ENCODE assay signal across 8 cellular contexts in the genomic region with DNA sequence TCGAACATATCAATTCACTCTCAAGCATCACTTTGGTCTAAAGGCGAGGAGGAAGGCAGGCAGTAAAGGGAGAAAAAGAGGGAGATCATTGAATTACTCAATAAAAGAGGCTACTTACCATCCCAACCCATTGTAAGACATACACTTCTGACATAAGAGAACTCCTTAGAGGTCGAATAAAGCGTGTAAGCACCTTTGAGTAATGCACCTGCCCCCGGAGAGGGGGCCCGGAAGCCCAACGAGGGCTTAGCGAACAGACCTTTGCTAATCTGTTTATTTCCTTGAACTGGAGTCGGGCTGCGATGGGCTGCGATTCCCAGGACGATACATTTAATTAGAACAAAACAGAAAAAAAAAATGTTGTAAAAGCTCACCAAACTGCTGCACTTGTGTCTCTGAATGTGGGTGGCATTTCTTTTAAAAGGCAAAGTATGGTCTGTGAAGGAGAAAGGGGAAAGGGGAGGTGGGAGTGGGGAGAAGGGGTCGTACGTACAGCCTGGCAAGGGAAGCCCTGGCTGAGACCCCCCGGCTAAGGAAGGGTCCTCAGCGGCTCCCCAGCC. TPM values are rescaled to one million over a fixed set of nuclear protein-coding genes. Genes with fewer than 3 reads are reported as not detected.
DNase-seq lines count a peak whose midpoint lies in the region; ATAC-seq and TF ChIP-seq lines count a peak whose summit lies in the region.

No MANE protein-coding gene starts in this region.

- H2AFZ ChIP-seq in SK-N-SH (ENCODE audit: low read depth) = no peak overlapping the region

- CTCF ChIA-PET in SK-N-SH (lab: Yijun Ruan, JAX) = interaction anchor here (0.6 to 1.3 kb wide), 4 partner anchors 11 to 97 kb away, joined by 3 read pairs; no protein-coding TSS in a partner anchor
- CTCF ChIA-PET in WTC11 (lab: Charles Lee) = interaction anchor here (0.5 to 2.5 kb wide), 2 partner anchors 15 to 134 kb away, joined by 4 to 7 read pairs; no protein-coding TSS in a partner anchor

- H3K27me3 ChIP-seq in SK-N-SH (ENCODE audit: insufficient read depth) (no peaks in the 10 kb centered on the region), upper lobe of left lung (no peaks in the 10 kb centered on the region)

- peaks cover 23% of the 10 kb centered on the region for H3K36me3 Mint-ChIP-seq in WTC11
- peaks cover 3 to 18% of the 10 kb centered on the region in 2 donors for H3K36me3 Mint-ChIP-seq in naive B cell

- ATAC-seq in SK-N-SH treated with all-trans-retinoic acid at 6 μM for 48 hours = no peak
- no peak for ATAC-seq in WTC11
- ATAC-seq in naive B cell (ENCODE audit: low read depth in 2 of 2) = no peak
- ATAC-seq in upper lobe of left lung (ENCODE audit: low FRiP score in 2 of 2) = no peak

- TF ChIP-seq CTCF in SK-N-SH (IDR thresholded peaks at IDR 0.05) = no peak
- no peak for TF ChIP-seq CTCF in WTC11 (IDR thresholded peaks at IDR 0.05)
- TF ChIP-seq CTCF in coronary artery (IDR thresholded peaks at IDR 0.05) = no peak
- TF ChIP-seq CTCF in upper lobe of left lung (IDR thresholded peaks at IDR 0.05) = no peak

- 5% methylated on average over 14 of the region's 16 CpGs for WGBS in SK-N-SH (ENCODE audit: low lambda C conversion rate)
- 3 to 5% methylated on average over 16 of the region's 16 CpGs for WGBS in upper lobe of left lung, 2 donors

- POLR2A ChIA-PET in SK-N-SH (lab: Yijun Ruan, JAX) (no interaction called here), WTC11 (lab: Charles Lee) (interaction anchor here (0.7 kb wide), 1 partner anchor 13 kb away, joined by 3 read pairs; no protein-coding TSS in a partner anchor)

- peaks cover 40% of the 10 kb centered on the region for H3F3A ChIP-seq in SK-N-SH (replicated peaks; ENCODE audit: insufficient read depth)

- H3K36me3 ChIP-seq in SK-N-SH (replicated peaks in 1 of 2; ENCODE audit: control insufficient read depth in 1 of 2, insufficient read depth in 2 of 2, low read length in 1 of 2) = peaks cover 15 to 19% of the 10 kb centered on the region in 2 experiments
- no peaks in the 10 kb centered on the region for H3K36me3 ChIP-seq in upper lobe of left lung

- H3K4me3 Mint-ChIP-seq in WTC11 = peak overlapping the region; percentile 91
- peak overlapping the region; percentile 93 to 100 (median 97) for H3K4me3 Mint-ChIP-seq in naive B cell

- H3K4me3 ChIP-seq in SK-N-SH (ENCODE audit: low read depth in 2 of 2, low read length in 1 of 2) = peak overlapping the region; percentile 78 to 92
- H3K4me3 ChIP-seq in coronary artery = peak overlapping the region; percentile 87
- H3K4me3 ChIP-seq in upper lobe of left lung = peak overlapping the region; percentile 62 to 86 (median 74)

- peak overlapping the region; percentile 99 for H3K4me2 ChIP-seq in SK-N-SH

- H4K20me1 ChIP-seq in SK-N-SH (ENCODE audit: insufficient read depth) = no peaks in the 10 kb centered on the region

- no peaks in the 10 kb centered on the region for H3K9me2 ChIP-seq in SK-N-SH

- TF ChIP-seq POLR2A in upper lobe of left lung (IDR thresholded peaks at IDR 0.05) = peak in 1 of 4 donors; percentile 61

- peak overlapping the region; percentile 100 for H3K9ac ChIP-seq in SK-N-SH

- H3K9me3 ChIP-seq in SK-N-SH (no peaks in the 10 kb centered on the region), upper lobe of left lung (no peaks in the 10 kb centered on the region)

- peaks cover 42 to 49% of the 10 kb centered on the region in 2 experiments for H3K4me1 ChIP-seq in SK-N-SH (ENCODE audit: control insufficient read depth in 1 of 2, insufficient read depth in 2 of 2, low read depth in 1 of 2, low read length in 1 of 2)
- peaks cover 35 to 52% (median 40%) of the 10 kb centered on the region in 4 donors for H3K4me1 ChIP-seq in upper lobe of left lung

- H3K27me3 Mint-ChIP-seq in WTC11 (ENCODE audit: low read depth) = no peaks in the 10 kb centered on the region
- H3K27me3 Mint-ChIP-seq in naive B cell = no peaks in the 10 kb centered on the region

- H3K9me3 Mint-ChIP-seq in WTC11 = no peaks in the 10 kb centered on the region
- H3K9me3 Mint-ChIP-seq in naive B cell = peaks cover 0 to 3% (median 0%) of the 10 kb centered on the region in 7 donors

- H3K4me1 Mint-ChIP-seq in WTC11 (peaks cover 53% of the 10 kb centered on the region), naive B cell (peaks cover 50 to 65% (median 65%) of the 10 kb centered on the region in 3 donors)

- DNase-seq in SK-N-SH (no peak), WTC11 (ENCODE audit: low spot score) (no peak), coronary artery (ENCODE audit: low spot score) (no peak), naive B cell (no peak), upper lobe of left lung (peak in 1 of 2 donors; percentile 54), Kasumi-1 (lab: John Stamatoyannopoulos, UW) (no peak), ACHN (no peak)

- H3K27ac Mint-ChIP-seq in WTC11 (peak overlapping the region; percentile 99), naive B cell (peak overlapping the region; percentile 94 to 100 (median 98))

- peaks cover 67% of the 10 kb centered on the region for H3K79me2 ChIP-seq in SK-N-SH (ENCODE audit: insufficient read depth)

- no peak for TF ChIP-seq RAD21 in SK-N-SH (IDR thresholded peaks at IDR 0.05; ENCODE audit: low read length)

- H3K27ac ChIP-seq in SK-N-SH (ENCODE audit: low read depth in 2 of 2, low read length in 1 of 2) (peak overlapping the region; percentile 99 to 100), coronary artery (peak overlapping the region; percentile 99 to 100), upper lobe of left lung (peak overlapping the region; percentile 98 to 100 (median 100))

- in situ Hi-C loops in ACHN (cut with HindIII; ENCODE audit: low pct_ligation_motif_present, low pct_unique_long_range_greater_than_20kb, low sequenced_read_pairs) = no loop called here

- TF ChIP-seq EP300 in SK-N-SH (IDR thresholded peaks at IDR 0.05; ENCODE audit: borderline replicate concordance in 1 of 2, low read depth in 1 of 2, low read length in 1 of 2) (no peak), upper lobe of left lung (IDR thresholded peaks at IDR 0.05) (no peak)

TF ChIP-seq in SK-N-SH, 30 proteins besides CTCF, POLR2A, EP300 and RAD21 (continues in another document):
- no peak for TF ChIP-seq NFIC (IDR thresholded peaks at IDR 0.05; ENCODE audit: borderline replicate concordance)
- no peak for TF ChIP-seq TEAD4 (IDR thresholded peaks at IDR 0.05; ENCODE audit: borderline replicate concordance, insufficient read depth)
- no peak for TF ChIP-seq ELF1 (IDR thresholded peaks at IDR 0.05)
- no peak for TF ChIP-seq NRF1 (IDR thresholded peaks at IDR 0.05; ENCODE audit: low read depth, low read length)
- TF ChIP-seq TAF1 (IDR thresholded peaks at IDR 0.05; ENCODE audit: borderline replicate concordance, low read depth, low read length) = peak; percentile 16; the same call in 1 of the 2 replicates
- no peak for TF ChIP-seq FOSL2 (IDR thresholded peaks at IDR 0.05; ENCODE audit: borderline replicate concordance, low read depth)

TF ChIP-seq in SK-N-SH treated with all-trans-retinoic acid at 6 μM for 48 hours, 23 proteins besides CTCF, POLR2A, EP300 and RAD21 (continues in another document):
- TF ChIP-seq ZC3H10 (CRISPR knock-in tag; IDR thresholded peaks at IDR 0.05) = no peak
- no peak for TF ChIP-seq TCF4 (CRISPR knock-in tag; IDR thresholded peaks at IDR 0.05; ENCODE audit: borderline replicate concordance)
- TF ChIP-seq ZNF8 (CRISPR knock-in tag; IDR thresholded peaks at IDR 0.05) = no peak
- TF ChIP-seq BACH2 (CRISPR knock-in tag; IDR thresholded peaks at IDR 0.05; ENCODE audit: borderline replicate concordance) = no peak
- no peak for TF ChIP-seq SNAI2 (CRISPR knock-in tag; IDR thresholded peaks at IDR 0.05)
- TF ChIP-seq ZFP30 (CRISPR knock-in tag; IDR thresholded peaks at IDR 0.05) = no peak
- no peak for TF ChIP-seq ZNF70 (CRISPR knock-in tag; IDR thresholded peaks at IDR 0.05)
- TF ChIP-seq ARNTL (CRISPR knock-in tag; IDR thresholded peaks at IDR 0.05; ENCODE audit: borderline replicate concordance, low read depth) = no peak
- no peak for TF ChIP-seq GLIS3 (CRISPR knock-in tag; IDR thresholded peaks at IDR 0.05)
- TF ChIP-seq ISL1 (CRISPR knock-in tag; IDR thresholded peaks at IDR 0.05) = no peak

TF ChIP-seq in WTC11, 78 proteins besides CTCF, POLR2A, EP300 and RAD21 (continues in another document):
- no peak for TF ChIP-seq FOXK1 (CRISPR knock-in tag; IDR thresholded peaks at IDR 0.05)
- TF ChIP-seq SMAD4 (CRISPR knock-in tag; IDR thresholded peaks at IDR 0.05) = no peak
- TF ChIP-seq FOXP1 (CRISPR knock-in tag; IDR thresholded peaks at IDR 0.05; ENCODE audit: borderline replicate concordance) = no peak
- TF ChIP-seq, protein P1, sequence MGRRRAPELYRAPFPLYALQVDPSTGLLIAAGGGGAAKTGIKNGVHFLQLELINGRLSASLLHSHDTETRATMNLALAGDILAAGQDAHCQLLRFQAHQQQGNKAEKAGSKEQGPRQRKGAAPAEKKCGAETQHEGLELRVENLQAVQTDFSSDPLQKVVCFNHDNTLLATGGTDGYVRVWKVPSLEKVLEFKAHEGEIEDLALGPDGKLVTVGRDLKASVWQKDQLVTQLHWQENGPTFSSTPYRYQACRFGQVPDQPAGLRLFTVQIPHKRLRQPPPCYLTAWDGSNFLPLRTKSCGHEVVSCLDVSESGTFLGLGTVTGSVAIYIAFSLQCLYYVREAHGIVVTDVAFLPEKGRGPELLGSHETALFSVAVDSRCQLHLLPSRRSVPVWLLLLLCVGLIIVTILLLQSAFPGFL (CRISPR knock-in tag; IDR thresholded peaks at IDR 0.05; ENCODE audit: borderline replicate concordance) = no peak
- no peak for TF ChIP-seq JAZF1 (CRISPR knock-in tag; IDR thresholded peaks at IDR 0.05)
- no peak for TF ChIP-seq CREB1 (CRISPR knock-in tag; IDR thresholded peaks at IDR 0.05)

RNA-seq across cellular contexts. Expression of a gene that starts 3.0 kb away (rescaled TPM):
- polyA plus RNA-seq in SK-N-SH (2012; rRNA removed) = 3.9 and 7.6 TPM in 2 replicates
- polyA plus RNA-seq in SK-N-SH (2012; cell fraction: cytosol; rRNA removed) = 4.6 and 5.7 TPM in 2 replicates
- 14.8 and 20.3 TPM in 2 replicates for polyA plus RNA-seq in SK-N-SH (2012; cell fraction: nucleus; rRNA removed)
- total RNA-seq in WTC11 (2021) = 67.2 to 75.5 TPM (median 73.2 TPM) in 3 replicates
- polyA plus RNA-seq in naive B cell (ENCODE audit: low read depth in 6 of 6) = 1 to 10 TPM in 5 of 6 donors, under 1 TPM in 1; 0.46 to 2.6 (median 1.6) TPM
- total RNA-seq in upper lobe of left lung = 10 to 100 TPM; 28.6 to 57.6 (median 44.1) TPM

RNA-seq across cellular contexts. Expression of a gene that starts 20.0 kb away (rescaled TPM):
- polyA plus RNA-seq in SK-N-SH (2012; rRNA removed) (123 and 126 TPM in 2 replicates), naive B cell (ENCODE audit: low read depth in 6 of 6) (10 to 100 TPM; 74.7 to 97.1 (median 78.9) TPM)
- polyA plus RNA-seq in SK-N-SH (2012; cell fraction: cytosol; rRNA removed) = 137 and 140 TPM in 2 replicates
- polyA plus RNA-seq in SK-N-SH (2012; cell fraction: nucleus; rRNA removed) = 44.7 and 62.7 TPM in 2 replicates
- total RNA-seq in WTC11 (2021) (215 to 224 TPM (median 221 TPM) in 3 replicates), upper lobe of left lung (10 to 100 TPM; 31.1 to 61.2 (median 55.3) TPM)
